ENCODE assay signal across 24 cellular contexts in genomic region chr6:69775450-69775849, GRCh38. TPM values are rescaled to one million over a fixed set of nuclear protein-coding genes. Genes with fewer than 3 reads are reported as not detected.
DNase-seq lines count a peak whose midpoint lies in the region; ATAC-seq, FAIRE-seq and TF ChIP-seq lines count a peak whose summit lies in the region.
"Had no signal": no experiment of that assay in that cellular context is flagged by ENCODE, and none has a peak within 500 bp of the region (broad histone marks: within the 10 kb centered on the region; RNA-seq: fewer than 3 reads in every experiment).

No MANE protein-coding gene starts in this region.

- H3K4me3 Mint-ChIP-seq in IgD-negative memory B cell (peak overlapping the region in 3 of 4 donors; percentile 13 to 83 (median 70)), memory B cell (no peak overlapping the region)
- no peak overlapping the region for H3K4me3 Mint-ChIP-seq in activated CD4-positive, alpha-beta T cell treated with anti-CD3 and anti-CD28 coated beads, Interleukin-2, amount 10 ng/mL, durations not matched to agents 24 days and 14 days
- H3K4me3 Mint-ChIP-seq: CD14-positive monocyte had no signal

- H3K27me3 ChIP-seq in A673 (replicated peaks; ENCODE audit: insufficient read depth, low read depth, low read length, poor library complexity) = no peaks in the 10 kb centered on the region
- H3K27me3 ChIP-seq: BE2C had no signal

- DNase-seq in A673 (ENCODE audit: low spot score) = peak; percentile 73
- DNase-seq in GM18507 (ENCODE audit: extremely low spot score, insufficient read length, low read depth) = no peak
- DNase-seq in memory B cell (ENCODE audit: low spot score in 2 of 2) = no peak
- DNase-seq in activated CD4-positive, alpha-beta T cell treated with anti-CD3 and anti-CD28 coated beads, Interleukin-2, amount 10 ng/mL, durations not matched to agents 24 days and 14 days = no peak
- DNase-seq: BE2C; Calu3; CD8-positive, alpha-beta memory T cell; DMS79 treated with DMSO at 0.1 percent for 48 hours; MV-4-11; NCI-H1105 treated with DMSO at 0.1 percent for 48 hours; NCI-H1930; NCI-H2107; NCI-H2227 treated with DMSO at 0.1 percent for 48 hours; NCI-H526 treated with DMSO at 0.1 percent for 48 hours; SHP77 treated with DMSO at 0.1 percent for 48 hours had no signal

- peaks cover 45% of the 10 kb centered on the region for H3K4me1 ChIP-seq in A673 (ENCODE audit: insufficient read depth, low read length, poor library complexity, severe bottlenecking)
- H3K4me1 ChIP-seq: BE2C had no signal

- H3K36me3 ChIP-seq in A673 (ENCODE audit: insufficient read depth, low read length, poor library complexity, severe bottlenecking) = peaks cover 10% of the 10 kb centered on the region
- H3K36me3 ChIP-seq: BE2C had no signal

- no peak overlapping the region for H3K4me3 ChIP-seq in A673 (ENCODE audit: low read depth, low read length, poor library complexity, severe bottlenecking)
- H3K4me3 ChIP-seq: K562 had no signal

- FAIRE-seq in GM18507 (lab: Jason Lieb, UNC) = peak; percentile 72
- FAIRE-seq: H54, HepG2, K562 had no signal

- POLR2A ChIA-PET in A673 (lab: Charles Lee; ENCODE audit: low non-redundant PET) = no interaction called here

- H3K4me1 Mint-ChIP-seq in IgD-negative memory B cell (peaks cover 54 to 58% (median 56%) of the 10 kb centered on the region in 3 donors), memory B cell (peaks cover 36% of the 10 kb centered on the region)
- H3K4me1 Mint-ChIP-seq in activated CD4-positive, alpha-beta T cell treated with anti-CD3 and anti-CD28 coated beads, Interleukin-2, amount 10 ng/mL, durations not matched to agents 24 days and 14 days = peaks cover 15% of the 10 kb centered on the region

- intact Hi-C loops in A673 (cut with micrococcal nuclease; ENCODE audit: unreplicated experiment) = no loop called here
- intact Hi-C loops in activated CD4-positive, alpha-beta T cell treated with anti-CD3 and anti-CD28 coated beads, Interleukin-2, amount 10 ng/mL, durations not matched to agents 24 days and 14 days (cut with micrococcal nuclease) = no loop called here

- BruUV-seq in A673 (replicated peaks; lab: Mats Ljungman, UMichigan) = no TSS peak

- H3K27ac Mint-ChIP-seq in IgD-negative memory B cell (peak overlapping the region in 2 of 3 donors; percentile 10 to 50), memory B cell (no peak overlapping the region)
- H3K27ac Mint-ChIP-seq in activated CD4-positive, alpha-beta T cell treated with anti-CD3 and anti-CD28 coated beads, Interleukin-2, amount 10 ng/mL, durations not matched to agents 24 days and 14 days = no peak overlapping the region
- H3K27ac Mint-ChIP-seq: CD8-positive, alpha-beta memory T cell had no signal

- H3K9me3 ChIP-seq in A673 (ENCODE audit: low read depth, low read length, poor library complexity, severe bottlenecking) = no peaks in the 10 kb centered on the region
- H3K9me3 ChIP-seq: BE2C had no signal

- CTCF ChIA-PET in A673 (lab: Charles Lee) = no interaction called here

- peaks cover 21% of the 10 kb centered on the region for H3K36me3 Mint-ChIP-seq in IgD-negative memory B cell
- peaks cover 35% of the 10 kb centered on the region for H3K36me3 Mint-ChIP-seq in memory B cell
- H3K36me3 Mint-ChIP-seq in activated CD4-positive, alpha-beta T cell treated with anti-CD3 and anti-CD28 coated beads, Interleukin-2, amount 10 ng/mL, durations not matched to agents 24 days and 14 days (ENCODE audit: low read depth) = peaks cover 40% of the 10 kb centered on the region

- TF ChIP-seq CTCF in A673 (conservative IDR thresholded peaks at IDR 0.05; ENCODE audit: low read depth, low read length) = no peak

- H3K27me3 Mint-ChIP-seq in IgD-negative memory B cell (no peaks in the 10 kb centered on the region), memory B cell (no peaks in the 10 kb centered on the region)
- no peaks in the 10 kb centered on the region for H3K27me3 Mint-ChIP-seq in activated CD4-positive, alpha-beta T cell treated with anti-CD3 and anti-CD28 coated beads, Interleukin-2, amount 10 ng/mL, durations not matched to agents 24 days and 14 days

- ATAC-seq in memory B cell (ENCODE audit: low read depth) = peak; percentile 75
- no peak for ATAC-seq in HG02798 (IDR thresholded peaks at IDR 0.05; ENCODE audit: poor library complexity, unreplicated experiment)
- no peak for ATAC-seq in HG03439 (IDR thresholded peaks at IDR 0.05; ENCODE audit: unreplicated experiment)
- ATAC-seq: HepG2, K562, Panc1 had no signal

- peaks cover 0 to 5% (median 0%) of the 10 kb centered on the region in 3 donors for H3K9me3 Mint-ChIP-seq in IgD-negative memory B cell
- H3K9me3 Mint-ChIP-seq in memory B cell = peaks cover 1% of the 10 kb centered on the region
- H3K9me3 Mint-ChIP-seq in activated CD4-positive, alpha-beta T cell treated with anti-CD3 and anti-CD28 coated beads, Interleukin-2, amount 10 ng/mL, durations not matched to agents 24 days and 14 days = no peaks in the 10 kb centered on the region
- H3K9me3 Mint-ChIP-seq: CD8-positive, alpha-beta memory T cell had no signal

- peak overlapping the region; percentile 71 for H3K27ac ChIP-seq in A673 (ENCODE audit: low read depth, low read length, poor library complexity, severe bottlenecking)
- H3K27ac ChIP-seq: RWPE1 had no signal

RNA-seq across cellular contexts. Expression of gene LMBRD1, which starts 21.4 kb away (rescaled TPM):
- 19.8 and 21.1 TPM in 2 replicates for total RNA-seq in A673 (2021)
- 78.1 TPM for polyA plus RNA-seq in IgD-negative memory B cell
- total RNA-seq in activated CD4-positive, alpha-beta T cell treated with anti-CD3 and anti-CD28 coated beads, Interleukin-2, amount 10 ng/mL, durations not matched to agents 24 days and 14 days = 13.0 and 13.5 TPM in 2 replicates

Comparison
In these comparisons a context has a peak if more than half of its experiments do, and no peak if none do; other contexts are left out.
1. H3K27ac Mint-ChIP-seq: peak in IgD-negative memory B cell (2 of 3); none in memory B cell (single experiment) and activated CD4-positive, alpha-beta T cell treated with anti-CD3 and anti-CD28 coated beads, Interleukin-2, amount 10 ng/mL, durations not matched to agents 24 days and 14 days (single experiment).
2. H3K4me3 Mint-ChIP-seq: peak in IgD-negative memory B cell (3 of 4); none in memory B cell (single experiment) and activated CD4-positive, alpha-beta T cell treated with anti-CD3 and anti-CD28 coated beads, Interleukin-2, amount 10 ng/mL, durations not matched to agents 24 days and 14 days (single experiment).